In the genomic region with DNA sequence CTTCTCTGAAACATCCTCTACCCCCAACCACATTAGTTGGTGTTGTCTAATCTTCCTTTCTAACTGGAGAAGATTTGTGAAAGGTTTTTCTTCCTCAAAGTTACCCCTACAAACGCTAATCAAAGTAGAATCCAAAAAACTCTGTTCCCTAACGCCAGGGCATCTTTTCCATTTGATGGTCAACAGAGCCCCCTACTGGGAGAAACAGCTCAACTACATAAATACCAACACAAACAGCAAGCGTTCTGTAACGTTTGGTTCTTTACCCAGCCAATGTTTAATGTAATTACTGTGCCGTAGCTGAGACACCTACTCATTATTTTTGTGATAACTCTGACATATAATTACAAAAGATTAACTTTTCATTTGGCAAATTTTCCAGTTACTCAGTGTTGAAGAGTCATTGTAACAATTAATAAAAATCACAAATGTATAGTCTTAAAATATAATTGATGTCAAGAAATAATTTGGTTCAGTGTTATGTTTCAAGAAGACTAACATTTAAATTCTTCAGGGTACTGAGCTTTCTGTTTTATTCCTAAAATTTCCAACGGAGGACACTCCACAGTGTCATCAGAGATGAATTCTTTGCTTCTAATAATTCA, we compare ENCODE assay signal across 1 cellular context.
TF ChIP-seq lines count a peak whose summit lies in the region.

No MANE protein-coding gene starts in this region.

TF ChIP-seq in HepG2, 621 proteins besides CTCF, POLR2A, EP300 and RAD21 (continued from another document):
- TF ChIP-seq, protein P1, sequence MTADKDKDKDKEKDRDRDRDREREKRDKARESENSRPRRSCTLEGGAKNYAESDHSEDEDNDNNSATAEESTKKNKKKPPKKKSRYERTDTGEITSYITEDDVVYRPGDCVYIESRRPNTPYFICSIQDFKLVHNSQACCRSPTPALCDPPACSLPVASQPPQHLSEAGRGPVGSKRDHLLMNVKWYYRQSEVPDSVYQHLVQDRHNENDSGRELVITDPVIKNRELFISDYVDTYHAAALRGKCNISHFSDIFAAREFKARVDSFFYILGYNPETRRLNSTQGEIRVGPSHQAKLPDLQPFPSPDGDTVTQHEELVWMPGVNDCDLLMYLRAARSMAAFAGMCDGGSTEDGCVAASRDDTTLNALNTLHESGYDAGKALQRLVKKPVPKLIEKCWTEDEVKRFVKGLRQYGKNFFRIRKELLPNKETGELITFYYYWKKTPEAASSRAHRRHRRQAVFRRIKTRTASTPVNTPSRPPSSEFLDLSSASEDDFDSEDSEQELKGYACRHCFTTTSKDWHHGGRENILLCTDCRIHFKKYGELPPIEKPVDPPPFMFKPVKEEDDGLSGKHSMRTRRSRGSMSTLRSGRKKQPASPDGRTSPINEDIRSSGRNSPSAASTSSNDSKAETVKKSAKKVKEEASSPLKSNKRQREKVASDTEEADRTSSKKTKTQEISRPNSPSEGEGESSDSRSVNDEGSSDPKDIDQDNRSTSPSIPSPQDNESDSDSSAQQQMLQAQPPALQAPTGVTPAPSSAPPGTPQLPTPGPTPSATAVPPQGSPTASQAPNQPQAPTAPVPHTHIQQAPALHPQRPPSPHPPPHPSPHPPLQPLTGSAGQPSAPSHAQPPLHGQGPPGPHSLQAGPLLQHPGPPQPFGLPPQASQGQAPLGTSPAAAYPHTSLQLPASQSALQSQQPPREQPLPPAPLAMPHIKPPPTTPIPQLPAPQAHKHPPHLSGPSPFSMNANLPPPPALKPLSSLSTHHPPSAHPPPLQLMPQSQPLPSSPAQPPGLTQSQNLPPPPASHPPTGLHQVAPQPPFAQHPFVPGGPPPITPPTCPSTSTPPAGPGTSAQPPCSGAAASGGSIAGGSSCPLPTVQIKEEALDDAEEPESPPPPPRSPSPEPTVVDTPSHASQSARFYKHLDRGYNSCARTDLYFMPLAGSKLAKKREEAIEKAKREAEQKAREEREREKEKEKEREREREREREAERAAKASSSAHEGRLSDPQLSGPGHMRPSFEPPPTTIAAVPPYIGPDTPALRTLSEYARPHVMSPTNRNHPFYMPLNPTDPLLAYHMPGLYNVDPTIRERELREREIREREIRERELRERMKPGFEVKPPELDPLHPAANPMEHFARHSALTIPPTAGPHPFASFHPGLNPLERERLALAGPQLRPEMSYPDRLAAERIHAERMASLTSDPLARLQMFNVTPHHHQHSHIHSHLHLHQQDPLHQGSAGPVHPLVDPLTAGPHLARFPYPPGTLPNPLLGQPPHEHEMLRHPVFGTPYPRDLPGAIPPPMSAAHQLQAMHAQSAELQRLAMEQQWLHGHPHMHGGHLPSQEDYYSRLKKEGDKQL (CRISPR knock-in tag; IDR thresholded peaks at IDR 0.05; ENCODE audit: low read depth), result no peak
- TF ChIP-seq ZNF292 (CRISPR knock-in tag; IDR thresholded peaks at IDR 0.05; ENCODE audit: borderline replicate concordance, low read depth) (no peak), ZNF441 (CRISPR knock-in tag; IDR thresholded peaks at IDR 0.05; ENCODE audit: borderline replicate concordance) (no peak), RXRB (CRISPR knock-in tag; IDR thresholded peaks at IDR 0.05; ENCODE audit: borderline replicate concordance) (0 out of 2 replicates have a peak, but pooled peaks have one; percentile 19), PTBP1 (IDR thresholded peaks at IDR 0.05; ENCODE audit: low read depth, low read length, poor library complexity, severe bottlenecking) (no peak)
